Comparison of ENCODE assay signal across 16 cellular contexts in the genomic region with DNA sequence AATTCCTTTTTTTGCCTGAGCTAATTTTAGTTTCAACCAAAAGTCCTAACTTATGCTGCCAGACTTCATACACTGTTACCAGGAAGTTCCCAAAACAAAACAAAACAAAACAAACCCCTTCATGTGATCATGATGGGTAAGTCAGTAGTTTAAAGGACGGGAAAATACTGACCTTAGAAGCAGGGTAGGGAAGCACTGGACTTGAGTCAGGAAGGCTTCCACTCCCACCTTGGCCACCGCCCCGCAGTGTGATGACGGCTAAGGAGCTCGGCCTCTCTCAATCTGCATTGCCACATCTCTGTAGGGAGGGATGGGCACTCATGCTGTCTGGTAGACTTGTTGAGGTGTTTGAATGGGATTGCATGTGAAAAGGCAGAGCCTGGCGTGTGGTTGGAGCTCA. TPM values are rescaled to one million over a fixed set of nuclear protein-coding genes. Genes with fewer than 3 reads are reported as not detected.
A peak's percentile ranks its signal among the peaks of the same experiment; 100 is the strongest.
DNase-seq lines count a peak whose midpoint lies in the region; ATAC-seq lines count a peak whose summit lies in the region.
"Had no signal": no experiment of that assay in that cellular context is flagged by ENCODE, and none has a peak within 500 bp of the region (broad histone marks: within the 10 kb centered on the region; RNA-seq: fewer than 3 reads in every experiment).

No MANE protein-coding gene starts in this region.

- H3K9ac ChIP-seq in mesenchymal stem cell (ENCODE audit: low read length), result peak overlapping the region; percentile 75

- no peak overlapping the region for H3K4me2 ChIP-seq in mesenchymal stem cell (ENCODE audit: low read length, poor library complexity, severe bottlenecking)
- H3K4me2 ChIP-seq: GM23338 had no signal

- H4K8ac ChIP-seq in mesenchymal stem cell (ENCODE audit: low read length), result no peak overlapping the region

- H3K27me3 ChIP-seq in mesenchymal stem cell (ENCODE audit: control insufficient read depth in 1 of 2, insufficient read depth in 1 of 2, low read length in 2 of 2), result peaks cover 0 to 20% of the 10 kb centered on the region in 2 experiments
- H3K27me3 ChIP-seq: thyroid gland had no signal

- H3K18ac ChIP-seq in mesenchymal stem cell (ENCODE audit: low read depth in 1 of 2, low read length in 2 of 2), result no peak overlapping the region

- H3K4me3 Mint-ChIP-seq in activated T-cell treated with anti-CD3 and anti-CD28 coated beads, Interleukin-2, amount 50 U/mL, for 4 hours, result no peak overlapping the region
- H3K4me3 Mint-ChIP-seq: GM23338 had no signal

- no peaks in the 10 kb centered on the region for H3K36me3 ChIP-seq in mesenchymal stem cell (ENCODE audit: control insufficient read depth in 1 of 2, insufficient read depth in 2 of 2, low read depth in 1 of 2, low read length in 2 of 2)
- H3K36me3 ChIP-seq: thyroid gland had no signal

- H2AK5ac ChIP-seq in mesenchymal stem cell (ENCODE audit: low read length, severe bottlenecking), result no peak overlapping the region

- no peaks in the 10 kb centered on the region for H3K9me3 ChIP-seq in mesenchymal stem cell (ENCODE audit: control insufficient read depth, low read length)
- H3K9me3 ChIP-seq: thyroid gland had no signal

- DNase-seq in AG08395 (ENCODE audit: low spot score) (peak; percentile 55), NOMO-1 (lab: John Stamatoyannopoulos, UW; ENCODE audit: unreplicated experiment in 2 of 2) (peak; percentile 20 to 55), mesenchymal stem cell (peak; percentile 91), SIG-M5 (lab: John Stamatoyannopoulos, UW) (no peak), 8988T (no peak)
- no peak for DNase-seq in activated T-cell treated with anti-CD3 and anti-CD28 coated beads, Interleukin-2, amount 50 U/mL, for 4 hours
- DNase-seq: DMS79; NCI-H187 treated with DMSO at 0.1 percent for 48 hours; NCI-H774; stimulated activated CD4-positive, alpha-beta T cell treated with anti-CD3 and anti-CD28 coated beads, Interleukin-12 subunit alpha, Interleukin-12 subunit beta, amount 100 ng/mL, for 4 hours; thyroid gland had no signal

- H2BK5ac ChIP-seq in mesenchymal stem cell (ENCODE audit: low read depth, low read length, poor library complexity, severe bottlenecking), result no peak overlapping the region

- WGBS in mesenchymal stem cell, result 85% methylated on average over 6 of the region's 6 CpGs

- no peak overlapping the region for H3K4ac ChIP-seq in mesenchymal stem cell (ENCODE audit: low read depth in 1 of 2, low read length in 2 of 2)

- peaks cover 32% of the 10 kb centered on the region for H3K4me1 Mint-ChIP-seq in activated T-cell treated with anti-CD3 and anti-CD28 coated beads, Interleukin-2, amount 50 U/mL, for 4 hours (ENCODE audit: low read depth)

- H4K91ac ChIP-seq in mesenchymal stem cell (ENCODE audit: low read length), result no peak overlapping the region

- ATAC-seq in esophagus mucosa (peak; percentile 50), GM18517 (IDR thresholded peaks at IDR 0.05; ENCODE audit: unreplicated experiment) (no peak)
- ATAC-seq in activated T-cell treated with anti-CD3 and anti-CD28 coated beads, Interleukin-2, amount 50 U/mL, for 4 hours, result no peak
- ATAC-seq: GM23338 had no signal

- no peak overlapping the region for H2BK12ac ChIP-seq in mesenchymal stem cell (ENCODE audit: low read length in 2 of 2)

- no peak overlapping the region for H2BK15ac ChIP-seq in mesenchymal stem cell (ENCODE audit: low read depth, poor library complexity, severe bottlenecking)

- no peak overlapping the region for H3K14ac ChIP-seq in mesenchymal stem cell (ENCODE audit: low read length in 2 of 2)

- no peak overlapping the region for H3K4me3 ChIP-seq in mesenchymal stem cell (ENCODE audit: insufficient read depth in 1 of 2, low read depth in 1 of 2, low read length in 2 of 2)
- H3K4me3 ChIP-seq: GM23338, thyroid gland had no signal

- peak overlapping the region; percentile 60 for H2AFZ ChIP-seq in mesenchymal stem cell (ENCODE audit: low read depth, low read length)
- H2AFZ ChIP-seq: GM23338 had no signal

- H2BK120ac ChIP-seq in mesenchymal stem cell (ENCODE audit: low read depth, low read length), result no peak overlapping the region

- no peaks in the 10 kb centered on the region for H3K27me3 Mint-ChIP-seq in activated T-cell treated with anti-CD3 and anti-CD28 coated beads, Interleukin-2, amount 50 U/mL, for 4 hours (ENCODE audit: low read depth)

- no peak overlapping the region for H3K23ac ChIP-seq in mesenchymal stem cell (ENCODE audit: low read length in 2 of 2)

- H3K79me1 ChIP-seq in mesenchymal stem cell (replicated peaks; ENCODE audit: low read length, poor library complexity, severe bottlenecking), result no peaks in the 10 kb centered on the region

- H3K36me3 Mint-ChIP-seq in activated T-cell treated with anti-CD3 and anti-CD28 coated beads, Interleukin-2, amount 50 U/mL, for 4 hours (ENCODE audit: insufficient read depth), result no peaks in the 10 kb centered on the region

- H3K9me3 Mint-ChIP-seq in activated T-cell treated with anti-CD3 and anti-CD28 coated beads, Interleukin-2, amount 50 U/mL, for 4 hours, result no peaks in the 10 kb centered on the region
- H3K9me3 Mint-ChIP-seq: GM23338 had no signal

- no peak overlapping the region for H3K27ac ChIP-seq in mesenchymal stem cell (ENCODE audit: low read length, poor library complexity, severe bottlenecking)
- H3K27ac ChIP-seq: thyroid gland had no signal

- H3K4me1 ChIP-seq in mesenchymal stem cell (ENCODE audit: control insufficient read depth, insufficient read depth, low read depth, low read length), result peaks cover 2% of the 10 kb centered on the region
- H3K4me1 ChIP-seq: thyroid gland had no signal

RNA-seq across cellular contexts. Expression of a gene that starts 7.0 kb away (rescaled TPM):
- total RNA-seq in esophagus mucosa, result 32.8 TPM
- polyA plus RNA-seq in mesenchymal stem cell (2013, experiment 1 of 2), result 1.2 TPM
- 1.3 TPM for polyA plus RNA-seq in mesenchymal stem cell (2013, experiment 2 of 2)
- 1 to 10 TPM; 1.7 to 5.7 (median 3.1) TPM for total RNA-seq in activated T-cell treated with anti-CD3 and anti-CD28 coated beads, Interleukin-2, amount 50 U/mL, for 4 hours

RNA-seq across cellular contexts. Expression of a gene that starts 10.1 kb away (rescaled TPM):
- 26.6 TPM for total RNA-seq in esophagus mucosa
- 12.5 TPM for polyA plus RNA-seq in mesenchymal stem cell (2013, experiment 1 of 2)
- polyA plus RNA-seq in mesenchymal stem cell (2013, experiment 2 of 2), result 13.0 TPM
- total RNA-seq in activated T-cell treated with anti-CD3 and anti-CD28 coated beads, Interleukin-2, amount 50 U/mL, for 4 hours, result 100 to 1,000 TPM; 140 to 163 (median 158) TPM

RNA-seq across cellular contexts. Expression of a gene that starts 15.9 kb away (rescaled TPM):
- total RNA-seq in esophagus mucosa, result not detected
- not detected for polyA plus RNA-seq in mesenchymal stem cell (2013, experiment 1 of 2)
- polyA plus RNA-seq in mesenchymal stem cell (2013, experiment 2 of 2), result not detected
- total RNA-seq in activated T-cell treated with anti-CD3 and anti-CD28 coated beads, Interleukin-2, amount 50 U/mL, for 4 hours, result not detected
- total RNA-seq: thyroid gland had no signal
- polyA plus RNA-seq: adipose tissue, AG04450 had no signal

RNA-seq across cellular contexts. Expression of a gene that starts 30.3 kb away (rescaled TPM):
- 4.3 TPM for total RNA-seq in esophagus mucosa
- 8.6 TPM for polyA plus RNA-seq in mesenchymal stem cell (2013, experiment 1 of 2)
- polyA plus RNA-seq in mesenchymal stem cell (2013, experiment 2 of 2), result 7.8 TPM
- 10 to 100 TPM; 11.7 to 19.8 (median 14.2) TPM for total RNA-seq in activated T-cell treated with anti-CD3 and anti-CD28 coated beads, Interleukin-2, amount 50 U/mL, for 4 hours

RNA-seq across cellular contexts. Expression of a gene that starts 32.1 kb away (rescaled TPM):
- total RNA-seq in esophagus mucosa, result 0.60 TPM
- not detected for polyA plus RNA-seq in mesenchymal stem cell (2013, experiment 1 of 2)
- polyA plus RNA-seq in mesenchymal stem cell (2013, experiment 2 of 2), result not detected
- not detected for total RNA-seq in activated T-cell treated with anti-CD3 and anti-CD28 coated beads, Interleukin-2, amount 50 U/mL, for 4 hours
- total RNA-seq: GM23338, thyroid gland had no signal
- polyA plus RNA-seq: adipose tissue, AG04450, GM23338 had no signal

Comparison
In these comparisons a context has a peak if more than half of its experiments do, and no peak if none do; other contexts are left out.
1. DNase-seq: peak in AG08395 (single experiment), NOMO-1 (2 of 2) and mesenchymal stem cell (single experiment); none in SIG-M5 (single experiment), 8988T (single experiment) and activated T-cell treated with anti-CD3 and anti-CD28 coated beads, Interleukin-2, amount 50 U/mL, for 4 hours (single experiment).